ENCODE assay signal across 12 cellular contexts in the genomic region with DNA sequence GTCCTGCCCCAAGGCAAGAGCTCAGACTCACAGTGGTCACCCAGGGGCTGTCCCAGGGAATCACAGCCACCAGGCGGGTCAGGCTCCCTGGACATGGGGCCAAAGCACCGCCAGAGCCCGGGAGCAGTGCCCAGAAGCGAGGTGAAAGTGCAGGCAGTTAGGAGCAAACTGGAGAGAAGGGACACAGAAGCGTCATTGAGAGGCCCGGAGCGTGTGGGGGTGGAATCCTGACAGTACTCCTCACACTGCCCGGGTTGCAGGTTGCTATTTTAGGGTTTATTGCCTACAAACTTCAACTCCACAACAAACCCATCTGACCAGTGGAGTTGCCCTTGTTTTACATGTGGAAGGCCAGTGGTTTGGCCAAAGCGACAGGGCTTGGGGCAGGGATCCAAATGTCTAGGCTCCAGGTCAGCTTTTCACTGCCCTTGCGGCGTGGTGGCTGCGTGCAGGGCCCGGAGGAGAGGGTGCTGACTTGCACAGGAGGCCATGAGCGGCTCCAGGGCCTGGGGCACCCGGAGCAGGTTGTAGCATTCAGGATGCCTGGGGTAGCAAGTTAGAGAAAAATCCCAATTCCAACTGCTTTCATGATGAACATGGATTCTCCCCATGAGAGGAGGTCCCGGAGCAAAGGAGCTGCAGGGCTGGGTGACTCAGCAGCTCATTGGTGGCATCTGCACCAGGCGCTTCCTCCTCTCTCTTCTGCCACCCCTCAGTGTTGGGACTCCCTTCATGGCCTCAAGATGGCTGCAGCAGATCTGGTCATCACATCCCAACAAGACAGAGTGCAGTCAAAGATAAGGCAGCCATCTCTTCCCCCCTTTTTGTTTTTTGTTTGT.
A peak's percentile ranks its signal among the peaks of the same experiment; 100 is the strongest.
DNase-seq lines count a peak whose midpoint lies in the region; ATAC-seq lines count a peak whose summit lies in the region.
"Had no signal": no experiment of that assay in that cellular context is flagged by ENCODE, and none has a peak within 500 bp of the region (broad histone marks: within the 10 kb centered on the region; RNA-seq: fewer than 3 reads in every experiment).

No MANE protein-coding gene starts in this region.

- ATAC-seq in left cardiac atrium (peak; percentile 30 to 66), HG03354 (IDR thresholded peaks at IDR 0.05; ENCODE audit: poor library complexity, severe bottlenecking, unreplicated experiment) (no peak)
- ATAC-seq: natural killer cell had no signal

- in situ Hi-C loops in SK-MEL-5 (cut with HindIII; ENCODE audit: low pct_unique_long_range_greater_than_20kb, low sequenced_read_pairs): no loop called here

- intact Hi-C loops in left cardiac atrium (cut with DNase I): loop anchor here (5.0 to 10.0 kb wide), 2 partner anchors 65 to 88 kb away; no protein-coding TSS in a partner anchor
- intact Hi-C loops in posterior cingulate gyrus (cut with DNase I): no loop called here

- DNase-seq in CD1c-positive myeloid dendritic cell (ENCODE audit: extremely low spot score) (peak; percentile 48), SK-MEL-5 (ENCODE audit: low read depth, low spot score) (peak; percentile 23), left cardiac atrium (peak; percentile 74), posterior cingulate gyrus (peak in 7 of 10 donors; percentile 52 to 91 (median 68)), RPMI8226 (no peak), NCI-H2227 (lab: John Stamatoyannopoulos, UW; ENCODE audit: unreplicated experiment) (no peak), NCI-H1694 treated with DMSO at 0.1 percent for 48 hours (lab: John Stamatoyannopoulos, UW) (no peak)
- DNase-seq: activated CD8-positive, alpha-beta memory T cell treated with anti-CD3 and anti-CD28 coated beads for 24 hours; BE2C; natural killer cell; SJCRH30 had no signal

Comparison
In these comparisons a context has a peak if more than half of its experiments do, and no peak if none do; other contexts are left out.
1. DNase-seq: peak in CD1c-positive myeloid dendritic cell (single experiment), SK-MEL-5 (single experiment), left cardiac atrium (single experiment) and posterior cingulate gyrus (7 of 10); none in RPMI8226 (single experiment), NCI-H2227 (single experiment) and NCI-H1694 treated with DMSO at 0.1 percent for 48 hours (single experiment).